ENCODE assay signal across 8 cellular contexts in the genomic region with DNA sequence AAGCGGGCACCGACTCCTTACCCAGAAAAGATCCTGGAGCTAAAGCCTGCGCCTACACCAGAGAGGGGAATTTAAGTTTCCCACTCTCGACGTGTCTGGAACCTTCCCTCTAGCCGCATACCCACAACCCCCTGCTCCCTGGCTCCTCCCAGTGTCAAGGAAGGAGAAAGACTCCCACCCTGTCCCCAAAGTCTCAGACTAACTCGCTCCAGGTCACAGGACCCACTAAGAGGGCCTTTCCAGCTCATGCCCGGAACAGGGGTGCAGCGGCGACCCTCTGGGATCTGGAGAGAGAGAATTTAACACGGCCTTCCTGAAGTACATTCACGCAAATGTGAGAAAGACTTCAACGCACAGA. TPM values are rescaled to one million over a fixed set of nuclear protein-coding genes. Genes with fewer than 3 reads are reported as not detected.
DNase-seq lines count a peak whose midpoint lies in the region; ATAC-seq and TF ChIP-seq lines count a peak whose summit lies in the region.

No MANE protein-coding gene starts in this region.

- H3K27me3 ChIP-seq in SK-N-SH (ENCODE audit: insufficient read depth), result peaks cover 84% of the 10 kb centered on the region
- peaks cover 74 to 95% of the 10 kb centered on the region in 2 donors for H3K27me3 ChIP-seq in stomach smooth muscle (ENCODE audit: control insufficient read depth in 1 of 2, insufficient read depth in 2 of 2, low read length in 2 of 2)

- ATAC-seq in SK-N-SH treated with all-trans-retinoic acid at 6 μM for 48 hours (no peak; the same call in 2 of the 3 replicates), left lobe of liver (peak; percentile 10), HG03521 (IDR thresholded peaks at IDR 0.05; ENCODE audit: unreplicated experiment) (no peak), GM19035 (IDR thresholded peaks at IDR 0.05; ENCODE audit: unreplicated experiment) (no peak)

- H3K4me3 Mint-ChIP-seq in activated naive CD4-positive, alpha-beta T cell treated with anti-CD3 and anti-CD28 coated beads, Interleukin-2, amount 10 ng/mL, durations not matched to agents 7 days and 5 days, result peak overlapping the region; percentile 72

- peak; percentile 57 for DNase-seq in SK-N-SH
- no peak for DNase-seq in activated naive CD4-positive, alpha-beta T cell treated with anti-CD3 and anti-CD28 coated beads, Interleukin-2, amount 10 ng/mL, durations not matched to agents 7 days and 5 days
- no peak for DNase-seq in left lobe of liver (ENCODE audit: low spot score)
- DNase-seq in NCI-H526 (lab: John Stamatoyannopoulos, UW), result no peak

- no peaks in the 10 kb centered on the region for H3K79me2 ChIP-seq in SK-N-SH (ENCODE audit: insufficient read depth)

- H3K4me1 Mint-ChIP-seq in activated naive CD4-positive, alpha-beta T cell treated with anti-CD3 and anti-CD28 coated beads, Interleukin-2, amount 10 ng/mL, durations not matched to agents 7 days and 5 days, result peaks cover 57% of the 10 kb centered on the region

- H3K4me1 ChIP-seq in SK-N-SH (ENCODE audit: control insufficient read depth in 1 of 2, insufficient read depth in 2 of 2, low read depth in 1 of 2, low read length in 1 of 2) (peaks cover 0 to 23% of the 10 kb centered on the region in 2 experiments; a peak in 1 of 4 replicates), stomach smooth muscle (ENCODE audit: control insufficient read depth, insufficient read depth, low read length) (peaks cover 38% of the 10 kb centered on the region)

- H3K4me3 ChIP-seq in SK-N-SH (ENCODE audit: low read depth in 2 of 2, low read length in 1 of 2) (no peak overlapping the region), stomach smooth muscle (ENCODE audit: low read length in 2 of 2) (peak overlapping the region; percentile 20 to 60)

- H3K36me3 Mint-ChIP-seq in activated naive CD4-positive, alpha-beta T cell treated with anti-CD3 and anti-CD28 coated beads, Interleukin-2, amount 10 ng/mL, durations not matched to agents 7 days and 5 days, result peaks cover 11% of the 10 kb centered on the region

- no peak overlapping the region for H3K4me2 ChIP-seq in SK-N-SH

- H3K27ac ChIP-seq in SK-N-SH (ENCODE audit: low read depth in 2 of 2, low read length in 1 of 2) (no peak overlapping the region), stomach smooth muscle (ENCODE audit: low read length) (no peak overlapping the region)

- no peaks in the 10 kb centered on the region for H3K9me2 ChIP-seq in SK-N-SH

- H2AFZ ChIP-seq in SK-N-SH (ENCODE audit: low read depth), result no peak overlapping the region

- 28% methylated on average over 10 of the region's 13 CpGs for WGBS in SK-N-SH (ENCODE audit: low lambda C conversion rate)

- CTCF ChIA-PET in SK-N-SH (lab: Yijun Ruan, JAX), result interaction anchor here (0.9 to 2.8 kb wide), 5 partner anchors 8 to 134 kb away, joined by 3 to 11 read pairs (median 6); no protein-coding TSS in a partner anchor
- CTCF ChIA-PET in activated naive CD4-positive, alpha-beta T cell treated with anti-CD3 and anti-CD28 coated beads, Interleukin-2, amount 10 ng/mL, durations not matched to agents 7 days and 5 days (lab: Charles Lee), result interaction anchor here (0.8 to 1.8 kb wide), 4 partner anchors 54 to 288 kb away, joined by 3 to 5 read pairs (median 4); no protein-coding TSS in a partner anchor

- no peaks in the 10 kb centered on the region for H3K9me3 Mint-ChIP-seq in activated naive CD4-positive, alpha-beta T cell treated with anti-CD3 and anti-CD28 coated beads, Interleukin-2, amount 10 ng/mL, durations not matched to agents 7 days and 5 days

- no peaks in the 10 kb centered on the region for H4K20me1 ChIP-seq in SK-N-SH (ENCODE audit: insufficient read depth)

- no peaks in the 10 kb centered on the region for H3F3A ChIP-seq in SK-N-SH (replicated peaks; ENCODE audit: insufficient read depth)

- no peak overlapping the region for H3K27ac Mint-ChIP-seq in activated naive CD4-positive, alpha-beta T cell treated with anti-CD3 and anti-CD28 coated beads, Interleukin-2, amount 10 ng/mL, durations not matched to agents 7 days and 5 days

- no peak overlapping the region for H3K9ac ChIP-seq in SK-N-SH
- no peak overlapping the region for H3K9ac ChIP-seq in stomach smooth muscle (ENCODE audit: low read length in 2 of 2)

- H3K27me3 Mint-ChIP-seq in activated naive CD4-positive, alpha-beta T cell treated with anti-CD3 and anti-CD28 coated beads, Interleukin-2, amount 10 ng/mL, durations not matched to agents 7 days and 5 days, result peaks cover 89% of the 10 kb centered on the region

- TF ChIP-seq RAD21 in SK-N-SH (IDR thresholded peaks at IDR 0.05; ENCODE audit: low read length), result no peak

- no peak for TF ChIP-seq EP300 in SK-N-SH (IDR thresholded peaks at IDR 0.05; ENCODE audit: borderline replicate concordance in 1 of 2, low read depth in 1 of 2, low read length in 1 of 2)

- H3K9me3 ChIP-seq in SK-N-SH, result no peaks in the 10 kb centered on the region
- H3K9me3 ChIP-seq in stomach smooth muscle (ENCODE audit: control insufficient read depth in 2 of 2, low read length in 2 of 2), result no peaks in the 10 kb centered on the region

- no peak for TF ChIP-seq CTCF in SK-N-SH (IDR thresholded peaks at IDR 0.05)

- POLR2A ChIA-PET in SK-N-SH (lab: Yijun Ruan, JAX), result no interaction called here

- no peaks in the 10 kb centered on the region for H3K36me3 ChIP-seq in SK-N-SH (replicated peaks in 1 of 2; ENCODE audit: control insufficient read depth in 1 of 2, insufficient read depth in 2 of 2, low read length in 1 of 2)
- H3K36me3 ChIP-seq in stomach smooth muscle (ENCODE audit: control insufficient read depth in 2 of 2, insufficient read depth in 2 of 2, low read length in 2 of 2), result no peaks in the 10 kb centered on the region

TF ChIP-seq in SK-N-SH, 30 proteins besides CTCF, POLR2A, EP300 and RAD21:
- no peak for TF ChIP-seq TEAD4 (IDR thresholded peaks at IDR 0.05; ENCODE audit: borderline replicate concordance, insufficient read depth)
- TF ChIP-seq FOXJ3 (CRISPR knock-in tag; IDR thresholded peaks at IDR 0.05), result no peak
- no peak for TF ChIP-seq JUND (IDR thresholded peaks at IDR 0.05)
- TF ChIP-seq YY1 (IDR thresholded peaks at IDR 0.05; ENCODE audit: low read depth), result no peak
- no peak for TF ChIP-seq TCF12 (IDR thresholded peaks at IDR 0.05)
- TF ChIP-seq MXI1 (IDR thresholded peaks at IDR 0.05; ENCODE audit: low read depth, low read length), result no peak
- no peak for TF ChIP-seq POLR2AphosphoS5 (IDR thresholded peaks at IDR 0.05; ENCODE audit: low read depth, low read length)
- TF ChIP-seq ELF1 (IDR thresholded peaks at IDR 0.05), result no peak
- TF ChIP-seq SMC3 (IDR thresholded peaks at IDR 0.05; ENCODE audit: low read depth, low read length), result no peak
- no peak for TF ChIP-seq FOXM1 (IDR thresholded peaks at IDR 0.05; ENCODE audit: low read depth)
- TF ChIP-seq RFX5 (IDR thresholded peaks at IDR 0.05; ENCODE audit: low read length), result no peak
- no peak for TF ChIP-seq SIN3A (IDR thresholded peaks at IDR 0.05; ENCODE audit: borderline replicate concordance, low read depth, low read length)

TF ChIP-seq in SK-N-SH treated with all-trans-retinoic acid at 6 μM for 48 hours, 23 proteins besides CTCF, POLR2A, EP300 and RAD21 (continues in another document):
- TF ChIP-seq ZC3H10 (CRISPR knock-in tag; IDR thresholded peaks at IDR 0.05) (no peak), PPARA (CRISPR knock-in tag; IDR thresholded peaks at IDR 0.05; ENCODE audit: borderline replicate concordance) (no peak), GLIS3 (CRISPR knock-in tag; IDR thresholded peaks at IDR 0.05) (no peak), ESRRG (CRISPR knock-in tag; IDR thresholded peaks at IDR 0.05) (no peak), ZNF8 (CRISPR knock-in tag; IDR thresholded peaks at IDR 0.05) (no peak), ARNTL (CRISPR knock-in tag; IDR thresholded peaks at IDR 0.05; ENCODE audit: borderline replicate concordance, low read depth) (no peak), ZNF565 (CRISPR knock-in tag; conservative IDR thresholded peaks at IDR 0.05; ENCODE audit: low read depth) (no peak), TOX (CRISPR knock-in tag; IDR thresholded peaks at IDR 0.05; ENCODE audit: borderline replicate concordance) (no peak)
- TF ChIP-seq, protein P1, sequence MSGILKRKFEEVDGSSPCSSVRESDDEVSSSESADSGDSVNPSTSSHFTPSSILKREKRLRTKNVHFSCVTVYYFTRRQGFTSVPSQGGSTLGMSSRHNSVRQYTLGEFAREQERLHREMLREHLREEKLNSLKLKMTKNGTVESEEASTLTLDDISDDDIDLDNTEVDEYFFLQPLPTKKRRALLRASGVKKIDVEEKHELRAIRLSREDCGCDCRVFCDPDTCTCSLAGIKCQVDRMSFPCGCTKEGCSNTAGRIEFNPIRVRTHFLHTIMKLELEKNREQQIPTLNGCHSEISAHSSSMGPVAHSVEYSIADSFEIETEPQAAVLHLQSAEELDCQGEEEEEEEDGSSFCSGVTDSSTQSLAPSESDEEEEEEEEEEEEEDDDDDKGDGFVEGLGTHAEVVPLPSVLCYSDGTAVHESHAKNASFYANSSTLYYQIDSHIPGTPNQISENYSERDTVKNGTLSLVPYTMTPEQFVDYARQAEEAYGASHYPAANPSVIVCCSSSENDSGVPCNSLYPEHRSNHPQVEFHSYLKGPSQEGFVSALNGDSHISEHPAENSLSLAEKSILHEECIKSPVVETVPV (CRISPR knock-in tag; IDR thresholded peaks at IDR 0.05), result no peak
- TF ChIP-seq, protein P2, sequence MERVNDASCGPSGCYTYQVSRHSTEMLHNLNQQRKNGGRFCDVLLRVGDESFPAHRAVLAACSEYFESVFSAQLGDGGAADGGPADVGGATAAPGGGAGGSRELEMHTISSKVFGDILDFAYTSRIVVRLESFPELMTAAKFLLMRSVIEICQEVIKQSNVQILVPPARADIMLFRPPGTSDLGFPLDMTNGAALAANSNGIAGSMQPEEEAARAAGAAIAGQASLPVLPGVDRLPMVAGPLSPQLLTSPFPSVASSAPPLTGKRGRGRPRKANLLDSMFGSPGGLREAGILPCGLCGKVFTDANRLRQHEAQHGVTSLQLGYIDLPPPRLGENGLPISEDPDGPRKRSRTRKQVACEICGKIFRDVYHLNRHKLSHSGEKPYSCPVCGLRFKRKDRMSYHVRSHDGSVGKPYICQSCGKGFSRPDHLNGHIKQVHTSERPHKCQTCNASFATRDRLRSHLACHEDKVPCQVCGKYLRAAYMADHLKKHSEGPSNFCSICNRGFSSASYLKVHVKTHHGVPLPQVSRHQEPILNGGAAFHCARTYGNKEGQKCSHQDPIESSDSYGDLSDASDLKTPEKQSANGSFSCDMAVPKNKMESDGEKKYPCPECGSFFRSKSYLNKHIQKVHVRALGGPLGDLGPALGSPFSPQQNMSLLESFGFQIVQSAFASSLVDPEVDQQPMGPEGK (CRISPR knock-in tag; IDR thresholded peaks at IDR 0.05; ENCODE audit: borderline replicate concordance), result no peak

RNA-seq across cellular contexts. Expression of a gene that starts 3.9 kb away (rescaled TPM):
- not detected in 2 replicates for polyA plus RNA-seq in SK-N-SH (2012; rRNA removed)
- not detected in 2 replicates for polyA plus RNA-seq in SK-N-SH (2012; cell fraction: cytosol; rRNA removed)
- polyA plus RNA-seq in SK-N-SH (2012; cell fraction: nucleus; rRNA removed), result not detected in 2 replicates
- not detected for total RNA-seq in left lobe of liver

RNA-seq across cellular contexts. Expression of a gene that starts 23.7 kb away (rescaled TPM):
- polyA plus RNA-seq in SK-N-SH (2012; rRNA removed), result 3.9 and 5.5 TPM in 2 replicates
- 4.6 and 5.3 TPM in 2 replicates for polyA plus RNA-seq in SK-N-SH (2012; cell fraction: cytosol; rRNA removed)
- polyA plus RNA-seq in SK-N-SH (2012; cell fraction: nucleus; rRNA removed), result 11.3 and 13.8 TPM in 2 replicates
- total RNA-seq in left lobe of liver, result 6.8 TPM

Comparison
In these comparisons a context has a peak if more than half of its experiments do, and no peak if none do; other contexts are left out.
1. H3K4me3 ChIP-seq: peak in stomach smooth muscle (2 of 2); none in SK-N-SH (0 of 2).